Comparison of ENCODE assay signal across 9 cellular contexts in the genomic region with DNA sequence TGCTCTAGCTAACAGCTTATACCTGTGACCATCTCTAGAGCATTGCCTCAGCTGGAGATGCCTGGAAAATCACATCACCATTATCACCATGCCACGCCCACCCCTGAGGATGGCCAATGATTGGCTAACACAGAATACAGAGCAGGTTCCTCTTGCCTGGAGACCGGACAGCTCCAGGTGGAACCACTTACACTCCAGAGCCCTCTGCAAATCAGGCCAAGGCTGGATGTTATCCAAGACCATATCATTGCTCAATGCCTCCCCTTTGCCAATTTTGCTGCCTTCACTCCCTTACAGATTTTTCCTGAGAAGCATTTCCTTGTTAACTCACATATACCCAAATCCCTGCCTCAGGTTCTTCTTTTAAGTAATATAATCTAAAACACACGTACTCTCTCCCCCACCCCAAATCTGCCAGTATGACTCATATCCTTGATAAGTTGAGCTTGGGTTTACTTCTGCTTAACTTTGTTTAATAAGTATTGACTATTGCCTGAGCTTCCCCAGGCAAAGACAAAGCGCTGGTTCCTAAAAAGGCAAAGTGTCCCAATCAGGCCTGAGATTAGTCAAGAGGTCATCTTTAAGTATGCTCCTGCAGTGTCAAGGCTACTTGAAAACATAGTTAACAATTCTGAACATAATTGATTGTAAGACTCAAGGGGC.
DNase-seq lines count a peak whose midpoint lies in the region; ATAC-seq and TF ChIP-seq lines count a peak whose summit lies in the region.
"Had no signal": no experiment of that assay in that cellular context is flagged by ENCODE, and none has a peak within 500 bp of the region (broad histone marks: within the 10 kb centered on the region; RNA-seq: fewer than 3 reads in every experiment).

No MANE protein-coding gene starts in this region.

- no peaks in the 10 kb centered on the region for H3K9me3 ChIP-seq in transverse colon

- no peak overlapping the region for H3K27ac ChIP-seq in transverse colon

- no peaks in the 10 kb centered on the region for H3K36me3 ChIP-seq in transverse colon

- no peak for TF ChIP-seq POLR2A in transverse colon (IDR thresholded peaks at IDR 0.05)

- no peaks in the 10 kb centered on the region for H3K4me1 ChIP-seq in transverse colon

- in situ Hi-C loops in transverse colon (cut with MboI; ENCODE audit: low pct_ligation_motif_present in 1 of 4, low pct_unique_long_range_greater_than_20kb in 1 of 4, low sequenced_read_pairs in 3 of 4), result no loop called here

- H3K4me3 ChIP-seq in transverse colon, result no peak overlapping the region

- 48% methylated on average over 4 of the region's 4 CpGs; no CpG with 5 or more reads in 1 of the 2 donors for WGBS in transverse colon (ENCODE audit: low coverage in 1 of 2), 2 donors

- TF ChIP-seq EP300 in transverse colon (IDR thresholded peaks at IDR 0.05; ENCODE audit: low read depth), result no peak

- DNase-seq in NCI-H2196 treated with DMSO at 0.1 percent for 48 hours (lab: John Stamatoyannopoulos, UW; ENCODE audit: unreplicated experiment) (peak; percentile 74), posterior vena cava (ENCODE audit: low spot score) (peak; percentile 72), transverse colon (no peak)
- DNase-seq in stimulated activated CD4-positive, alpha-beta T cell treated with anti-CD3 and anti-CD28 coated beads, Interleukin-2, amount 100 ng/mL, for 24 hours, result no peak
- DNase-seq: hypothalamus, RPMI8226 had no signal

- intact Hi-C loops in posterior vena cava (cut with DNase I), result no loop called here
- intact Hi-C loops in transverse colon (cut with DNase I; ENCODE audit: low total_unique reads), result no loop called here

- ATAC-seq in GM18868 (IDR thresholded peaks at IDR 0.05; ENCODE audit: unreplicated experiment), result peak; percentile 50
- peak; percentile 99 for ATAC-seq in esophagus mucosa
- ATAC-seq in HG02852 (IDR thresholded peaks at IDR 0.05; ENCODE audit: unreplicated experiment), result no peak

- TF ChIP-seq CTCF in transverse colon (IDR thresholded peaks at IDR 0.05), result no peak

- no peaks in the 10 kb centered on the region for H3K27me3 ChIP-seq in transverse colon

Comparison
In these comparisons a context has a peak if more than half of its experiments do, and no peak if none do; other contexts are left out.
1. DNase-seq: peak in NCI-H2196 treated with DMSO at 0.1 percent for 48 hours (single experiment) and posterior vena cava (single experiment); none in transverse colon (single experiment) and stimulated activated CD4-positive, alpha-beta T cell treated with anti-CD3 and anti-CD28 coated beads, Interleukin-2, amount 100 ng/mL, for 24 hours (0 of 2).